9 cellular contexts compared by ENCODE assay signal in genomic region chr1:209207126-209207700, GRCh38.
DNase-seq lines count a peak whose midpoint lies in the region; ATAC-seq, FAIRE-seq and TF ChIP-seq lines count a peak whose summit lies in the region.
"Had no signal": no experiment of that assay in that cellular context is flagged by ENCODE, and none has a peak within 500 bp of the region (broad histone marks: within the 10 kb centered on the region; RNA-seq: fewer than 3 reads in every experiment).

No MANE protein-coding gene starts in this region.

- peak overlapping the region; percentile 13 to 31 (median 22) for H3K4me3 ChIP-seq in gastrocnemius medialis
- no peak overlapping the region for H3K4me3 ChIP-seq in HAP-1

- H3K27ac ChIP-seq in gastrocnemius medialis: no peak overlapping the region

- peaks cover 24% of the 10 kb centered on the region for H3K4me1 Mint-ChIP-seq in glutamatergic neuron (ENCODE audit: low read depth, unreplicated experiment)

- peaks cover 0 to 3% of the 10 kb centered on the region in 2 donors for H3K4me1 ChIP-seq in gastrocnemius medialis
- H3K4me1 ChIP-seq in HAP-1: no peaks in the 10 kb centered on the region

- no peak for TF ChIP-seq CTCF in glutamatergic neuron (IDR thresholded peaks at IDR 0.05; ENCODE audit: partially characterized antibody, unreplicated experiment)
- TF ChIP-seq CTCF in gastrocnemius medialis (IDR thresholded peaks at IDR 0.05 in 4 of 5, conservative IDR thresholded peaks at IDR 0.05 in 1 of 5): no peak
- no peak for TF ChIP-seq CTCF in D721Med (IDR thresholded peaks at IDR 0.05; ENCODE audit: insufficient read depth, missing control alignments)

- H3K9me3 ChIP-seq in gastrocnemius medialis: no peaks in the 10 kb centered on the region
- no peaks in the 10 kb centered on the region for H3K9me3 ChIP-seq in HAP-1

- peak in 1 of 2 donors; percentile 30 for ATAC-seq in gastrocnemius medialis

- no peak for TF ChIP-seq POLR2A in gastrocnemius medialis (IDR thresholded peaks at IDR 0.05)

- intact Hi-C loops in gastrocnemius medialis (cut with DNase I; ENCODE audit: low total_unique reads): loop anchor here (10.0 kb wide), 1 partner anchor 552 kb away; no protein-coding TSS in a partner anchor

- H3K36me3 Mint-ChIP-seq in glutamatergic neuron (ENCODE audit: unreplicated experiment): no peaks in the 10 kb centered on the region
- H3K36me3 Mint-ChIP-seq: naive B cell had no signal

- FAIRE-seq in GM19239 (lab: Jason Lieb, UNC): peak; percentile 14
- FAIRE-seq in D721Med (lab: Jason Lieb, UNC): no peak

- no peak for DNase-seq in GM19239 (ENCODE audit: insufficient read length, low spot score)
- peak; percentile 32 for DNase-seq in NCI-H1694 (lab: John Stamatoyannopoulos, UW)
- peak; percentile 23 for DNase-seq in glutamatergic neuron
- DNase-seq in gastrocnemius medialis: no peak
- DNase-seq in 8988T: no peak
- no peak for DNase-seq in D721Med (ENCODE audit: insufficient read length, low spot score)
- no peak for DNase-seq in effector CD8-positive, alpha-beta T cell (lab: John Stamatoyannopoulos, UW)
- DNase-seq in HAP-1 (ENCODE audit: low spot score in 2 of 2): no peak
- DNase-seq: naive B cell had no signal

- H3K27me3 Mint-ChIP-seq in glutamatergic neuron (ENCODE audit: unreplicated experiment): no peaks in the 10 kb centered on the region

- in situ Hi-C loops in gastrocnemius medialis (cut with MboI; ENCODE audit: low sequenced_read_pairs in 4 of 4): no loop called here
- in situ Hi-C loops in HAP-1 (cut with MboI; ENCODE audit: low sequenced_read_pairs): no loop called here

- H3K9me3 Mint-ChIP-seq in glutamatergic neuron (ENCODE audit: unreplicated experiment): no peaks in the 10 kb centered on the region
- H3K9me3 Mint-ChIP-seq: naive B cell had no signal

- peaks cover 14 to 20% (median 18%) of the 10 kb centered on the region in 3 donors for H3K27me3 ChIP-seq in gastrocnemius medialis
- H3K27me3 ChIP-seq in HAP-1 (ENCODE audit: low read depth): peaks cover 37% of the 10 kb centered on the region

- peak overlapping the region; percentile 88 for H3K4me3 Mint-ChIP-seq in glutamatergic neuron (ENCODE audit: unreplicated experiment)
- H3K4me3 Mint-ChIP-seq: naive B cell had no signal

- peak overlapping the region; percentile 72 for H3K27ac Mint-ChIP-seq in glutamatergic neuron (ENCODE audit: unreplicated experiment)
- H3K27ac Mint-ChIP-seq: naive B cell had no signal

- H3K36me3 ChIP-seq in gastrocnemius medialis (no peaks in the 10 kb centered on the region), HAP-1 (replicated peaks) (no peaks in the 10 kb centered on the region)

Comparison
In these comparisons a context has a peak if more than half of its experiments do, and no peak if none do; other contexts are left out.
1. DNase-seq: peak in NCI-H1694 (single experiment) and glutamatergic neuron (single experiment); none in GM19239 (single experiment), gastrocnemius medialis (0 of 2), 8988T (single experiment), D721Med (single experiment), effector CD8-positive, alpha-beta T cell (single experiment) and HAP-1 (0 of 2).